Comparison of ENCODE assay signal across 25 cellular contexts in the genomic region with DNA sequence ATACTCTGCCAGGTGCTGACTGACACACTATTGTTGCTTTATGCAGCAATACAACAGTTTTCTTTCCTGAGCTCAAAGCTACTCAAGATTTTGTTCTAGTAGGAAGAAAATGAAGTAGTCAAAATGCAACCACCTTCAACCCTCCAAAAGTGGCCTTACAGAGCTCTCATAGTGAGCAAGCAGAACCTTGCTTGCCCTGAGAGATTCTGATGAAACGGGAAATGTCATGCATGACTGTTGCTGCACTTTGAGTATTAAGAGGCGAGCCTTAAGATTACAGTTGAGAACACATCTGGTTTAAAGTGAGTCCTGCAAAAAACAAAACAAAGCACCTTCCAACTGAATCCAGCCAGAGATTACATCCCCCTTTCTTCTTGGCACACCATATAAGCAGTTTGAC. TPM values are rescaled to one million over a fixed set of nuclear protein-coding genes. Genes with fewer than 3 reads are reported as not detected.
DNase-seq lines count a peak whose midpoint lies in the region; ATAC-seq and TF ChIP-seq lines count a peak whose summit lies in the region.
"Had no signal": no experiment of that assay in that cellular context is flagged by ENCODE, and none has a peak within 500 bp of the region (broad histone marks: within the 10 kb centered on the region; RNA-seq: fewer than 3 reads in every experiment).

No MANE protein-coding gene starts in this region.

- peak; percentile 77 for ATAC-seq in activated CD8-positive, alpha-beta memory T cell treated with anti-CD3 and anti-CD28 coated beads, Interleukin-2, amount 10 ng/mL, durations not matched to agents 7 days and 5 days
- peak; percentile 68 for ATAC-seq in HG02610 (IDR thresholded peaks at IDR 0.05; ENCODE audit: unreplicated experiment)
- ATAC-seq in stimulated activated naive B cell treated with anti-CD40 and anti-IgM and Interleukin-4, amounts not matched to agents 10 μg/mL and 1 μg/mL and 100 μg/mL, for 72 hours (replicated peaks), result peak; percentile 95 to 97
- ATAC-seq: A549; activated CD4-positive, CD25-positive, alpha-beta regulatory T cell treated with anti-CD3 and anti-CD28 coated beads, Interleukin-2, amount 50 U/mL, for 24 hours; left lobe of liver had no signal

- H3K27me3 ChIP-seq in suprapubic skin (no peaks in the 10 kb centered on the region), right atrium auricular region (no peaks in the 10 kb centered on the region), SK-N-SH (ENCODE audit: insufficient read depth) (peaks cover 18% of the 10 kb centered on the region; the same call in 1 of the 2 replicates)
- H3K27me3 ChIP-seq: ovary, upper lobe of left lung had no signal

- H3K4me1 ChIP-seq in suprapubic skin, result no peaks in the 10 kb centered on the region
- no peaks in the 10 kb centered on the region for H3K4me1 ChIP-seq in right atrium auricular region
- no peaks in the 10 kb centered on the region for H3K4me1 ChIP-seq in SK-N-SH (ENCODE audit: control insufficient read depth in 1 of 2, insufficient read depth in 2 of 2, low read depth in 1 of 2, low read length in 1 of 2)
- H3K4me1 ChIP-seq: A549, upper lobe of left lung had no signal

- DNase-seq in activated CD8-positive, alpha-beta memory T cell treated with anti-CD3 and anti-CD28 coated beads, Interleukin-2, amount 10 ng/mL, durations not matched to agents 7 days and 5 days, result no peak
- DNase-seq in activated CD8-positive, alpha-beta memory T cell treated with anti-CD3 and anti-CD28 coated beads for 24 hours, result no peak
- DNase-seq in activated T-helper 2 cell treated with anti-CD3 and anti-CD28 coated beads, Interferon-gamma antibody, Interleukin-2, Interleukin-4, amounts not matched to agents 10 μg/mL and 5 μg/mL and 100 μg/mL, durations not matched to agents 14 hours and 24 hours and 36 hours (ENCODE audit: low spot score), result no peak
- no peak for DNase-seq in stimulated activated naive B cell treated with anti-CD40 and anti-IgM and Interleukin-4, amounts not matched to agents 10 μg/mL and 1 μg/mL and 100 μg/mL, for 72 hours
- no peak for DNase-seq in suprapubic skin (ENCODE audit: low spot score in 2 of 2)
- DNase-seq in right atrium auricular region (ENCODE audit: low spot score), result no peak
- no peak for DNase-seq in SK-N-SH
- DNase-seq: DMS79 treated with DMSO at 0.1 percent for 48 hours; effector CD8-positive, alpha-beta T cell; NCI-H1417; NCI-H2171; ovary; stimulated activated naive CD4-positive, alpha-beta T cell; upper lobe of left lung had no signal

- no peaks in the 10 kb centered on the region for H3K36me3 Mint-ChIP-seq in activated CD8-positive, alpha-beta memory T cell treated with anti-CD3 and anti-CD28 coated beads, Interleukin-2, amount 10 ng/mL, durations not matched to agents 7 days and 5 days
- no peaks in the 10 kb centered on the region for H3K36me3 Mint-ChIP-seq in activated T-helper 2 cell treated with anti-CD3 and anti-CD28 coated beads, Interferon-gamma antibody, Interleukin-2, Interleukin-4, amounts not matched to agents 10 μg/mL and 5 μg/mL and 100 μg/mL, durations not matched to agents 14 hours and 24 hours and 36 hours (ENCODE audit: low read depth)
- H3K36me3 Mint-ChIP-seq in stimulated activated naive B cell treated with anti-CD40 and anti-IgM and Interleukin-4, amounts not matched to agents 10 μg/mL and 1 μg/mL and 100 μg/mL, for 72 hours, result no peaks in the 10 kb centered on the region
- H3K36me3 Mint-ChIP-seq: activated naive CD4-positive, alpha-beta T cell treated with anti-CD3 and anti-CD28 coated beads, Interleukin-2, amount 50 U/mL, for 72 hours; CD4-positive, CD25-positive, alpha-beta regulatory T cell had no signal

- H3K36me3 ChIP-seq in suprapubic skin (no peaks in the 10 kb centered on the region), right atrium auricular region (no peaks in the 10 kb centered on the region), SK-N-SH (replicated peaks in 1 of 2; ENCODE audit: control insufficient read depth in 1 of 2, insufficient read depth in 2 of 2, low read length in 1 of 2) (no peaks in the 10 kb centered on the region)
- H3K36me3 ChIP-seq: ovary, upper lobe of left lung had no signal

- H3K9me3 ChIP-seq in suprapubic skin, result no peaks in the 10 kb centered on the region
- no peaks in the 10 kb centered on the region for H3K9me3 ChIP-seq in right atrium auricular region
- no peaks in the 10 kb centered on the region for H3K9me3 ChIP-seq in SK-N-SH
- H3K9me3 ChIP-seq: A549, ovary, upper lobe of left lung had no signal

- H3K9me3 Mint-ChIP-seq in activated CD8-positive, alpha-beta memory T cell treated with anti-CD3 and anti-CD28 coated beads, Interleukin-2, amount 10 ng/mL, durations not matched to agents 7 days and 5 days (ENCODE audit: low read depth), result no peaks in the 10 kb centered on the region
- no peaks in the 10 kb centered on the region for H3K9me3 Mint-ChIP-seq in activated T-helper 2 cell treated with anti-CD3 and anti-CD28 coated beads, Interferon-gamma antibody, Interleukin-2, Interleukin-4, amounts not matched to agents 10 μg/mL and 5 μg/mL and 100 μg/mL, durations not matched to agents 14 hours and 24 hours and 36 hours
- no peaks in the 10 kb centered on the region for H3K9me3 Mint-ChIP-seq in stimulated activated naive B cell treated with anti-CD40 and anti-IgM and Interleukin-4, amounts not matched to agents 10 μg/mL and 1 μg/mL and 100 μg/mL, for 72 hours
- H3K9me3 Mint-ChIP-seq: activated naive CD4-positive, alpha-beta T cell treated with anti-CD3 and anti-CD28 coated beads, Interleukin-2, amount 50 U/mL, for 72 hours; CD4-positive, CD25-positive, alpha-beta regulatory T cell had no signal

- no peaks in the 10 kb centered on the region for H4K20me1 ChIP-seq in SK-N-SH (ENCODE audit: insufficient read depth)

- H3K4me3 Mint-ChIP-seq in activated CD8-positive, alpha-beta memory T cell treated with anti-CD3 and anti-CD28 coated beads, Interleukin-2, amount 10 ng/mL, durations not matched to agents 7 days and 5 days, result no peak overlapping the region
- H3K4me3 Mint-ChIP-seq in activated T-helper 2 cell treated with anti-CD3 and anti-CD28 coated beads, Interferon-gamma antibody, Interleukin-2, Interleukin-4, amounts not matched to agents 10 μg/mL and 5 μg/mL and 100 μg/mL, durations not matched to agents 14 hours and 24 hours and 36 hours (ENCODE audit: low read depth), result no peak overlapping the region
- H3K4me3 Mint-ChIP-seq in stimulated activated naive B cell treated with anti-CD40 and anti-IgM and Interleukin-4, amounts not matched to agents 10 μg/mL and 1 μg/mL and 100 μg/mL, for 72 hours, result no peak overlapping the region
- H3K4me3 Mint-ChIP-seq: CD4-positive, CD25-positive, alpha-beta regulatory T cell had no signal

- POLR2A ChIA-PET in SK-N-SH (lab: Yijun Ruan, JAX), result no interaction called here

- no peaks in the 10 kb centered on the region for H3K9me2 ChIP-seq in SK-N-SH

- TF ChIP-seq CTCF in suprapubic skin (IDR thresholded peaks at IDR 0.05), result no peak
- no peak for TF ChIP-seq CTCF in right atrium auricular region (IDR thresholded peaks at IDR 0.05)
- no peak for TF ChIP-seq CTCF in SK-N-SH (IDR thresholded peaks at IDR 0.05)

- H3K27me3 Mint-ChIP-seq in activated CD8-positive, alpha-beta memory T cell treated with anti-CD3 and anti-CD28 coated beads, Interleukin-2, amount 10 ng/mL, durations not matched to agents 7 days and 5 days, result no peaks in the 10 kb centered on the region
- H3K27me3 Mint-ChIP-seq in activated T-helper 2 cell treated with anti-CD3 and anti-CD28 coated beads, Interferon-gamma antibody, Interleukin-2, Interleukin-4, amounts not matched to agents 10 μg/mL and 5 μg/mL and 100 μg/mL, durations not matched to agents 14 hours and 24 hours and 36 hours (ENCODE audit: low read depth), result no peaks in the 10 kb centered on the region
- H3K27me3 Mint-ChIP-seq in stimulated activated naive B cell treated with anti-CD40 and anti-IgM and Interleukin-4, amounts not matched to agents 10 μg/mL and 1 μg/mL and 100 μg/mL, for 72 hours, result no peaks in the 10 kb centered on the region

- H3K4me1 Mint-ChIP-seq in activated CD8-positive, alpha-beta memory T cell treated with anti-CD3 and anti-CD28 coated beads, Interleukin-2, amount 10 ng/mL, durations not matched to agents 7 days and 5 days, result peaks cover 23% of the 10 kb centered on the region
- H3K4me1 Mint-ChIP-seq in activated T-helper 2 cell treated with anti-CD3 and anti-CD28 coated beads, Interferon-gamma antibody, Interleukin-2, Interleukin-4, amounts not matched to agents 10 μg/mL and 5 μg/mL and 100 μg/mL, durations not matched to agents 14 hours and 24 hours and 36 hours (ENCODE audit: low read depth), result peaks cover 24% of the 10 kb centered on the region
- peaks cover 0 to 9% of the 10 kb centered on the region in 2 donors for H3K4me1 Mint-ChIP-seq in stimulated activated naive B cell treated with anti-CD40 and anti-IgM and Interleukin-4, amounts not matched to agents 10 μg/mL and 1 μg/mL and 100 μg/mL, for 72 hours
- H3K4me1 Mint-ChIP-seq: CD4-positive, CD25-positive, alpha-beta regulatory T cell had no signal

- H3K27ac ChIP-seq in suprapubic skin, result no peak overlapping the region
- H3K27ac ChIP-seq in right atrium auricular region, result no peak overlapping the region
- H3K27ac ChIP-seq in SK-N-SH (ENCODE audit: low read depth in 2 of 2, low read length in 1 of 2), result no peak overlapping the region
- H3K27ac ChIP-seq: A549, ovary, RWPE1 had no signal

- H3K9ac ChIP-seq in SK-N-SH, result no peak overlapping the region

- CTCF ChIA-PET in activated CD8-positive, alpha-beta memory T cell treated with anti-CD3 and anti-CD28 coated beads, Interleukin-2, amount 10 ng/mL, durations not matched to agents 7 days and 5 days (lab: Charles Lee), result interaction anchor here (0.9 to 1.8 kb wide), 2 partner anchors 49 to 88 kb away, joined by 3 to 8 read pairs; no protein-coding TSS in a partner anchor
- CTCF ChIA-PET in SK-N-SH (lab: Yijun Ruan, JAX), result interaction anchor here (0.7 to 2.1 kb wide), 2 partner anchors 11 to 229 kb away, joined by 3 to 10 read pairs; no protein-coding TSS in a partner anchor

- no peaks in the 10 kb centered on the region for H3K79me2 ChIP-seq in SK-N-SH (ENCODE audit: insufficient read depth)

- 84% methylated on average over 2 of the region's 2 CpGs for WGBS in suprapubic skin
- 24% methylated on average over 2 of the region's 2 CpGs for WGBS in SK-N-SH (ENCODE audit: low lambda C conversion rate)

- TF ChIP-seq EP300 in suprapubic skin (IDR thresholded peaks at IDR 0.05) (no peak), SK-N-SH (IDR thresholded peaks at IDR 0.05; ENCODE audit: borderline replicate concordance in 1 of 2, low read depth in 1 of 2, low read length in 1 of 2) (no peak)

- no peaks in the 10 kb centered on the region for H3F3A ChIP-seq in SK-N-SH (replicated peaks; ENCODE audit: insufficient read depth)

- no peak overlapping the region for H3K4me3 ChIP-seq in suprapubic skin
- no peak overlapping the region for H3K4me3 ChIP-seq in right atrium auricular region
- no peak overlapping the region for H3K4me3 ChIP-seq in SK-N-SH (ENCODE audit: low read depth in 2 of 2, low read length in 1 of 2)
- H3K4me3 ChIP-seq: A549, ovary, upper lobe of left lung had no signal

- no peak for TF ChIP-seq RAD21 in SK-N-SH (IDR thresholded peaks at IDR 0.05; ENCODE audit: low read length)

- no peak overlapping the region for H2AFZ ChIP-seq in SK-N-SH (ENCODE audit: low read depth)

- TF ChIP-seq POLR2A in suprapubic skin (IDR thresholded peaks at IDR 0.05), result no peak

- peak overlapping the region; percentile 33 for H3K27ac Mint-ChIP-seq in activated CD8-positive, alpha-beta memory T cell treated with anti-CD3 and anti-CD28 coated beads, Interleukin-2, amount 10 ng/mL, durations not matched to agents 7 days and 5 days
- H3K27ac Mint-ChIP-seq in activated T-helper 2 cell treated with anti-CD3 and anti-CD28 coated beads, Interferon-gamma antibody, Interleukin-2, Interleukin-4, amounts not matched to agents 10 μg/mL and 5 μg/mL and 100 μg/mL, durations not matched to agents 14 hours and 24 hours and 36 hours, result peak overlapping the region; percentile 51
- no peak overlapping the region for H3K27ac Mint-ChIP-seq in stimulated activated naive B cell treated with anti-CD40 and anti-IgM and Interleukin-4, amounts not matched to agents 10 μg/mL and 1 μg/mL and 100 μg/mL, for 72 hours
- H3K27ac Mint-ChIP-seq: activated naive CD4-positive, alpha-beta T cell treated with anti-CD3 and anti-CD28 coated beads, Interleukin-2, amount 50 U/mL, for 72 hours; CD4-positive, CD25-positive, alpha-beta regulatory T cell had no signal

- intact Hi-C loops in activated T-helper 2 cell treated with anti-CD3 and anti-CD28 coated beads, Interferon-gamma antibody, Interleukin-2, Interleukin-4, amounts not matched to agents 10 μg/mL and 5 μg/mL and 100 μg/mL, durations not matched to agents 14 hours and 24 hours and 36 hours (cut with micrococcal nuclease), result loop anchor here (5.0 kb wide), 1 partner anchor 212 kb away; the partner anchor contains the start of gene MED12L

- H3K4me2 ChIP-seq in SK-N-SH, result no peak overlapping the region
- H3K4me2 ChIP-seq: A549 had no signal

RNA-seq across cellular contexts. Expression of gene MINDY4B, which starts 29.7 kb away (rescaled TPM):
- not detected for total RNA-seq in activated CD8-positive, alpha-beta memory T cell treated with anti-CD3 and anti-CD28 coated beads, Interleukin-2, amount 10 ng/mL, durations not matched to agents 7 days and 5 days
- total RNA-seq in activated T-helper 2 cell treated with anti-CD3 and anti-CD28 coated beads, Interferon-gamma antibody, Interleukin-2, Interleukin-4, amounts not matched to agents 10 μg/mL and 5 μg/mL and 100 μg/mL, durations not matched to agents 14 hours and 24 hours and 36 hours, result not detected in 2 replicates
- total RNA-seq in suprapubic skin (not detected), right atrium auricular region (not detected)
- polyA plus RNA-seq in SK-N-SH (2012; rRNA removed), result not detected in 2 replicates
- polyA plus RNA-seq in SK-N-SH (2012; cell fraction: cytosol; rRNA removed), result not detected in 2 replicates
- not detected in 2 replicates for polyA plus RNA-seq in SK-N-SH (2012; cell fraction: nucleus; rRNA removed)
- total RNA-seq: activated naive CD4-positive, alpha-beta T cell treated with anti-CD3 and anti-CD28 coated beads, Interleukin-2, amount 50 U/mL, for 72 hours; cardiac septum; CD4-positive, CD25-positive, alpha-beta regulatory T cell; H4; left lobe of liver; ovary; skeletal muscle tissue; T-helper 1 cell treated with Interleukin-12 subunit alpha and Interleukin-12 subunit beta and Interleukin-4 antibody, amounts not matched to agents 30 ng/mL and 1 ng/mL, for 36 hours; upper lobe of left lung had no signal
- polyA plus RNA-seq: A549; CD4-positive, CD25-positive, alpha-beta regulatory T cell; ovary had no signal
